Comparison of ENCODE assay signal across 16 cellular contexts in the genomic region with DNA sequence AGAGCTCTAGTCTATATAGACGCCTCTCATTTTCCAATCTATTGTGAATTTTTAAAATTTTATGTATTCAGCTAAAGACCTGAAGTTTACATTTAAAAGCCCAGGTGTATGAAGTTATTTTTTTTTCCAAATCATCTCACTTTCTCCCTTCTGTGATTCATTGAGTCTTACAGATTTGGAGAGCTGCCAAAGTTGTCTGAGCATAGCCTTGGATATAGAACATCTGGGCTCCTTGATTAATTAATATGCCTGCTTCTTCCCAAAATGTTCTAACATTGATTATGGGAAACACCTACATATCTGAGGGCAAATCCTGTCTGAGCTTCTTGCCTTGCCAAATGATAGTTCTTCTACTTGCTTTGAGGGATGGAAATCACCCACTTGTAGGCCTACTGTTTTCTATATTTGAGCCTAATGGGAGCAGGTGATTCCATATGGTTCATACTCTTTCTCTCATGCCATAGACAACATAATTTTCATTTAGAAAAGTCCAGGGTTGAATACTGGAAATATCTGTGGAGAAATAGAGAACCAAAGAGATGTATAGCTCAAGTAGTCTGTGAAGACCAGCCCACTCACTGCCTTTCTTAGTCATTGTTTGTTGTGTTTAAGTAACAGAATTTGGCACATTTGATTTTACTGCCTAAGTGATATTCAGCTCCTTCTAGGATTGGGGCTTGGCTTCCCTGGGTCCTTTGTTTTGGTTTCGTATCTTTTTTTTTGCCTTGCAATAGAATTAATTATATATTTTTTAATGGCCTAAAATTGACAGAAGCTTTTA. TPM values are rescaled to one million over a fixed set of nuclear protein-coding genes. Genes with fewer than 3 reads are reported as not detected.
DNase-seq lines count a peak whose midpoint lies in the region; ATAC-seq, FAIRE-seq and TF ChIP-seq lines count a peak whose summit lies in the region.
"Had no signal": no experiment of that assay in that cellular context is flagged by ENCODE, and none has a peak within 500 bp of the region (broad histone marks: within the 10 kb centered on the region; RNA-seq: fewer than 3 reads in every experiment).

No MANE protein-coding gene starts in this region.

- no peak for DNase-seq in activated naive CD4-positive, alpha-beta T cell treated with anti-CD3 and anti-CD28 coated beads for 36 hours
- DNase-seq in activated naive CD4-positive, alpha-beta T cell treated with anti-CD3 and anti-CD28 coated beads, Interleukin-2, amount 50 U/mL, for 16 hours = no peak
- DNase-seq in NCI-H446 treated with DMSO at 0.1 percent for 48 hours (lab: John Stamatoyannopoulos, UW) (peak; percentile 24), bronchial epithelial cell (ENCODE audit: low read depth) (peak; percentile 52), omental fat pad (ENCODE audit: low spot score) (no peak), ureter (ENCODE audit: low spot score) (no peak), NCI-H1092 treated with DMSO at 0.1 percent for 48 hours (lab: John Stamatoyannopoulos, UW) (no peak), NCI-H1105 (lab: John Stamatoyannopoulos, UW) (no peak)
- DNase-seq: activated CD4-positive, CD25-positive, alpha-beta regulatory T cell; left ventricle myocardium inferior; naive B cell; NCI-H226; psoas muscle; stimulated activated CD4-positive, alpha-beta T cell treated with anti-CD3 and anti-CD28 coated beads, Interleukin-1b, Interleukin-23, amount 100 ng/mL, for 48 hours; stimulated activated CD8-positive, alpha-beta memory T cell treated with anti-CD3 and anti-CD28 coated beads, Interleukin-4, amount 100 ng/mL, for 48 hours; tibial artery had no signal

- peaks cover 21% of the 10 kb centered on the region for H3K36me3 Mint-ChIP-seq in activated naive CD4-positive, alpha-beta T cell treated with anti-CD3 and anti-CD28 coated beads for 36 hours (ENCODE audit: low read depth)

- H3K4me1 Mint-ChIP-seq in activated naive CD4-positive, alpha-beta T cell treated with anti-CD3 and anti-CD28 coated beads for 36 hours (ENCODE audit: low read depth) = peaks cover 33% of the 10 kb centered on the region

- H3K36me3 ChIP-seq in bronchial epithelial cell (ENCODE audit: control insufficient read depth, insufficient read depth, low read length) = peaks cover 1% of the 10 kb centered on the region

- H3K4me3 Mint-ChIP-seq in activated naive CD4-positive, alpha-beta T cell treated with anti-CD3 and anti-CD28 coated beads for 36 hours = no peak overlapping the region
- H3K4me3 Mint-ChIP-seq: naive B cell had no signal

- no peaks in the 10 kb centered on the region for H3K27me3 ChIP-seq in bronchial epithelial cell (ENCODE audit: control insufficient read depth, insufficient read depth, low read length)
- H3K27me3 ChIP-seq: tibial artery had no signal

- intact Hi-C loops in activated naive CD4-positive, alpha-beta T cell treated with anti-CD3 and anti-CD28 coated beads for 36 hours (cut with micrococcal nuclease) = no loop called here

- CTCF ChIA-PET in activated naive CD4-positive, alpha-beta T cell treated with anti-CD3 and anti-CD28 coated beads for 36 hours (lab: Charles Lee) = interaction anchor here (0.7 to 2.5 kb wide), 8 partner anchors 8 to 63 kb away, joined by 3 to 16 read pairs (median 5); no protein-coding TSS in a partner anchor

- ATAC-seq in omental fat pad (ENCODE audit: low FRiP score) = peak; percentile 36
- ATAC-seq: psoas muscle had no signal

- H3K27me3 Mint-ChIP-seq in activated naive CD4-positive, alpha-beta T cell treated with anti-CD3 and anti-CD28 coated beads for 36 hours (ENCODE audit: low read depth) = no peaks in the 10 kb centered on the region
- H3K27me3 Mint-ChIP-seq: naive B cell had no signal

- H3K27ac Mint-ChIP-seq in activated naive CD4-positive, alpha-beta T cell treated with anti-CD3 and anti-CD28 coated beads for 36 hours = peak overlapping the region; percentile 9

- no peak overlapping the region for H3K4me3 ChIP-seq in bronchial epithelial cell (ENCODE audit: low read depth, low read length)
- H3K4me3 ChIP-seq: left ventricle myocardium inferior, psoas muscle, tibial artery had no signal

- no peaks in the 10 kb centered on the region for H3K9me3 Mint-ChIP-seq in activated naive CD4-positive, alpha-beta T cell treated with anti-CD3 and anti-CD28 coated beads for 36 hours
- H3K9me3 Mint-ChIP-seq: naive B cell had no signal

- FAIRE-seq in bronchial epithelial cell (lab: Jason Lieb, UNC) = no peak

- no peak for TF ChIP-seq CTCF in bronchial epithelial cell (IDR thresholded peaks at IDR 0.05; ENCODE audit: insufficient read depth, low read length, severe bottlenecking)
- TF ChIP-seq CTCF in omental fat pad (IDR thresholded peaks at IDR 0.05) = no peak

RNA-seq across cellular contexts. Expression of a gene that starts 46.2 kb away (rescaled TPM):
- total RNA-seq in activated naive CD4-positive, alpha-beta T cell treated with anti-CD3 and anti-CD28 coated beads for 36 hours = 100 to 1,000 TPM; 174 to 179 TPM
- total RNA-seq in bronchial epithelial cell (163 and 228 TPM in 2 replicates), omental fat pad (100 to 1,000 TPM; 230 to 378 (median 300) TPM), ureter (353 TPM)

Comparison
In these comparisons a context has a peak if more than half of its experiments do, and no peak if none do; other contexts are left out.
1. DNase-seq: peak in NCI-H446 treated with DMSO at 0.1 percent for 48 hours (single experiment) and bronchial epithelial cell (single experiment); none in activated naive CD4-positive, alpha-beta T cell treated with anti-CD3 and anti-CD28 coated beads for 36 hours (single experiment), activated naive CD4-positive, alpha-beta T cell treated with anti-CD3 and anti-CD28 coated beads, Interleukin-2, amount 50 U/mL, for 16 hours (single experiment), omental fat pad (single experiment), ureter (single experiment), NCI-H1092 treated with DMSO at 0.1 percent for 48 hours (single experiment) and NCI-H1105 (single experiment).